ENCODE assay signal across 1 cellular context in the genomic region with DNA sequence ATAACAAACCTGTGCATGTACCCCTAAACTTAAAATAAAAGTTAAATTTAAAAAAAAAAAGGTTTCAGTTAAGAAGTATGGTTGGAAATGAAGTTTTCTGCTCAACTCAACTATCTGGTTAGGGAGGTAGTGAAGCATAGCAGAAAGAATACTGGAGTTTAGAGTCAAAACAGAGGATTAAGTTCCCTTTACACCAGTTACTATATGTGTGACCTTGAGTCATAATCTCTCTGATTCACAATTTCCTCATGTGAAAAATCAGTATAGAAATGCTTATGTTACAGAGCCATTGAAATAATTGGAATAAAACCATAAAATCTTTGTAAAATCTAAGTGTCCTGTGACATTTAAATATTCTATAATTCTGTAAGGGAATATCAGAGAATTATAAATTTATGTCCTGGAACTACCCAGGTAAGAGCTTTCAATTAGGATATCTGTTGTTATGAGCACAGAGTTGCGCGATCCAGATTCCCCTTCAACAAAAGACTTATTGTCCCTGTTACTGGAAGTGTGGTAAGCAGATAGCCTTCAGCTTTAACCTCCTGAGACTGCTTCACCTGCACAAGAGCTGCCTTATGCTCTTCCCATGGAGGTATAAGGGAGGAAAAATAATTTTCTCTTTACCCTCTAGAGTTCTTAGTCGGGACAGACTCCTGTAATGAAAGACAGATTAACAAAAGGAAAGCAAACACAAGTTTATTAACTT.
TF ChIP-seq lines count a peak whose summit lies in the region.

No MANE protein-coding gene starts in this region.

TF ChIP-seq in GM23338, 12 proteins besides CTCF, POLR2A, EP300 and RAD21:
- TF ChIP-seq, protein P1, sequence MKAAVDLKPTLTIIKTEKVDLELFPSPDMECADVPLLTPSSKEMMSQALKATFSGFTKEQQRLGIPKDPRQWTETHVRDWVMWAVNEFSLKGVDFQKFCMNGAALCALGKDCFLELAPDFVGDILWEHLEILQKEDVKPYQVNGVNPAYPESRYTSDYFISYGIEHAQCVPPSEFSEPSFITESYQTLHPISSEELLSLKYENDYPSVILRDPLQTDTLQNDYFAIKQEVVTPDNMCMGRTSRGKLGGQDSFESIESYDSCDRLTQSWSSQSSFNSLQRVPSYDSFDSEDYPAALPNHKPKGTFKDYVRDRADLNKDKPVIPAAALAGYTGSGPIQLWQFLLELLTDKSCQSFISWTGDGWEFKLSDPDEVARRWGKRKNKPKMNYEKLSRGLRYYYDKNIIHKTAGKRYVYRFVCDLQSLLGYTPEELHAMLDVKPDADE (IDR thresholded peaks at IDR 0.05), result no peak
- TF ChIP-seq POLR2AphosphoS5 (IDR thresholded peaks at IDR 0.05; ENCODE audit: low read depth) (no peak), JUNB (IDR thresholded peaks at IDR 0.05; ENCODE audit: unreplicated experiment) (no peak), NANOG (IDR thresholded peaks at IDR 0.05; ENCODE audit: borderline replicate concordance) (no peak), CREB1 (CRISPR knock-in tag; IDR thresholded peaks at IDR 0.05; ENCODE audit: low read depth) (no peak), STAT1 (IDR thresholded peaks at IDR 0.05; ENCODE audit: unreplicated experiment) (no peak), EZH2 (IDR thresholded peaks at IDR 0.05; ENCODE audit: low read depth, unreplicated experiment) (no peak), EZH2phosphoT487 (IDR thresholded peaks at IDR 0.05; ENCODE audit: unreplicated experiment) (no peak), ZNF331 (CRISPR knock-in tag; IDR thresholded peaks at IDR 0.05; ENCODE audit: low read depth) (no peak), ZNF114 (CRISPR knock-in tag; IDR thresholded peaks at IDR 0.05) (no peak)
- TF ChIP-seq, protein P2, sequence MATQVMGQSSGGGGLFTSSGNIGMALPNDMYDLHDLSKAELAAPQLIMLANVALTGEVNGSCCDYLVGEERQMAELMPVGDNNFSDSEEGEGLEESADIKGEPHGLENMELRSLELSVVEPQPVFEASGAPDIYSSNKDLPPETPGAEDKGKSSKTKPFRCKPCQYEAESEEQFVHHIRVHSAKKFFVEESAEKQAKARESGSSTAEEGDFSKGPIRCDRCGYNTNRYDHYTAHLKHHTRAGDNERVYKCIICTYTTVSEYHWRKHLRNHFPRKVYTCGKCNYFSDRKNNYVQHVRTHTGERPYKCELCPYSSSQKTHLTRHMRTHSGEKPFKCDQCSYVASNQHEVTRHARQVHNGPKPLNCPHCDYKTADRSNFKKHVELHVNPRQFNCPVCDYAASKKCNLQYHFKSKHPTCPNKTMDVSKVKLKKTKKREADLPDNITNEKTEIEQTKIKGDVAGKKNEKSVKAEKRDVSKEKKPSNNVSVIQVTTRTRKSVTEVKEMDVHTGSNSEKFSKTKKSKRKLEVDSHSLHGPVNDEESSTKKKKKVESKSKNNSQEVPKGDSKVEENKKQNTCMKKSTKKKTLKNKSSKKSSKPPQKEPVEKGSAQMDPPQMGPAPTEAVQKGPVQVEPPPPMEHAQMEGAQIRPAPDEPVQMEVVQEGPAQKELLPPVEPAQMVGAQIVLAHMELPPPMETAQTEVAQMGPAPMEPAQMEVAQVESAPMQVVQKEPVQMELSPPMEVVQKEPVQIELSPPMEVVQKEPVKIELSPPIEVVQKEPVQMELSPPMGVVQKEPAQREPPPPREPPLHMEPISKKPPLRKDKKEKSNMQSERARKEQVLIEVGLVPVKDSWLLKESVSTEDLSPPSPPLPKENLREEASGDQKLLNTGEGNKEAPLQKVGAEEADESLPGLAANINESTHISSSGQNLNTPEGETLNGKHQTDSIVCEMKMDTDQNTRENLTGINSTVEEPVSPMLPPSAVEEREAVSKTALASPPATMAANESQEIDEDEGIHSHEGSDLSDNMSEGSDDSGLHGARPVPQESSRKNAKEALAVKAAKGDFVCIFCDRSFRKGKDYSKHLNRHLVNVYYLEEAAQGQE (IDR thresholded peaks at IDR 0.05; ENCODE audit: unreplicated experiment), result no peak
- TF ChIP-seq, protein P3, sequence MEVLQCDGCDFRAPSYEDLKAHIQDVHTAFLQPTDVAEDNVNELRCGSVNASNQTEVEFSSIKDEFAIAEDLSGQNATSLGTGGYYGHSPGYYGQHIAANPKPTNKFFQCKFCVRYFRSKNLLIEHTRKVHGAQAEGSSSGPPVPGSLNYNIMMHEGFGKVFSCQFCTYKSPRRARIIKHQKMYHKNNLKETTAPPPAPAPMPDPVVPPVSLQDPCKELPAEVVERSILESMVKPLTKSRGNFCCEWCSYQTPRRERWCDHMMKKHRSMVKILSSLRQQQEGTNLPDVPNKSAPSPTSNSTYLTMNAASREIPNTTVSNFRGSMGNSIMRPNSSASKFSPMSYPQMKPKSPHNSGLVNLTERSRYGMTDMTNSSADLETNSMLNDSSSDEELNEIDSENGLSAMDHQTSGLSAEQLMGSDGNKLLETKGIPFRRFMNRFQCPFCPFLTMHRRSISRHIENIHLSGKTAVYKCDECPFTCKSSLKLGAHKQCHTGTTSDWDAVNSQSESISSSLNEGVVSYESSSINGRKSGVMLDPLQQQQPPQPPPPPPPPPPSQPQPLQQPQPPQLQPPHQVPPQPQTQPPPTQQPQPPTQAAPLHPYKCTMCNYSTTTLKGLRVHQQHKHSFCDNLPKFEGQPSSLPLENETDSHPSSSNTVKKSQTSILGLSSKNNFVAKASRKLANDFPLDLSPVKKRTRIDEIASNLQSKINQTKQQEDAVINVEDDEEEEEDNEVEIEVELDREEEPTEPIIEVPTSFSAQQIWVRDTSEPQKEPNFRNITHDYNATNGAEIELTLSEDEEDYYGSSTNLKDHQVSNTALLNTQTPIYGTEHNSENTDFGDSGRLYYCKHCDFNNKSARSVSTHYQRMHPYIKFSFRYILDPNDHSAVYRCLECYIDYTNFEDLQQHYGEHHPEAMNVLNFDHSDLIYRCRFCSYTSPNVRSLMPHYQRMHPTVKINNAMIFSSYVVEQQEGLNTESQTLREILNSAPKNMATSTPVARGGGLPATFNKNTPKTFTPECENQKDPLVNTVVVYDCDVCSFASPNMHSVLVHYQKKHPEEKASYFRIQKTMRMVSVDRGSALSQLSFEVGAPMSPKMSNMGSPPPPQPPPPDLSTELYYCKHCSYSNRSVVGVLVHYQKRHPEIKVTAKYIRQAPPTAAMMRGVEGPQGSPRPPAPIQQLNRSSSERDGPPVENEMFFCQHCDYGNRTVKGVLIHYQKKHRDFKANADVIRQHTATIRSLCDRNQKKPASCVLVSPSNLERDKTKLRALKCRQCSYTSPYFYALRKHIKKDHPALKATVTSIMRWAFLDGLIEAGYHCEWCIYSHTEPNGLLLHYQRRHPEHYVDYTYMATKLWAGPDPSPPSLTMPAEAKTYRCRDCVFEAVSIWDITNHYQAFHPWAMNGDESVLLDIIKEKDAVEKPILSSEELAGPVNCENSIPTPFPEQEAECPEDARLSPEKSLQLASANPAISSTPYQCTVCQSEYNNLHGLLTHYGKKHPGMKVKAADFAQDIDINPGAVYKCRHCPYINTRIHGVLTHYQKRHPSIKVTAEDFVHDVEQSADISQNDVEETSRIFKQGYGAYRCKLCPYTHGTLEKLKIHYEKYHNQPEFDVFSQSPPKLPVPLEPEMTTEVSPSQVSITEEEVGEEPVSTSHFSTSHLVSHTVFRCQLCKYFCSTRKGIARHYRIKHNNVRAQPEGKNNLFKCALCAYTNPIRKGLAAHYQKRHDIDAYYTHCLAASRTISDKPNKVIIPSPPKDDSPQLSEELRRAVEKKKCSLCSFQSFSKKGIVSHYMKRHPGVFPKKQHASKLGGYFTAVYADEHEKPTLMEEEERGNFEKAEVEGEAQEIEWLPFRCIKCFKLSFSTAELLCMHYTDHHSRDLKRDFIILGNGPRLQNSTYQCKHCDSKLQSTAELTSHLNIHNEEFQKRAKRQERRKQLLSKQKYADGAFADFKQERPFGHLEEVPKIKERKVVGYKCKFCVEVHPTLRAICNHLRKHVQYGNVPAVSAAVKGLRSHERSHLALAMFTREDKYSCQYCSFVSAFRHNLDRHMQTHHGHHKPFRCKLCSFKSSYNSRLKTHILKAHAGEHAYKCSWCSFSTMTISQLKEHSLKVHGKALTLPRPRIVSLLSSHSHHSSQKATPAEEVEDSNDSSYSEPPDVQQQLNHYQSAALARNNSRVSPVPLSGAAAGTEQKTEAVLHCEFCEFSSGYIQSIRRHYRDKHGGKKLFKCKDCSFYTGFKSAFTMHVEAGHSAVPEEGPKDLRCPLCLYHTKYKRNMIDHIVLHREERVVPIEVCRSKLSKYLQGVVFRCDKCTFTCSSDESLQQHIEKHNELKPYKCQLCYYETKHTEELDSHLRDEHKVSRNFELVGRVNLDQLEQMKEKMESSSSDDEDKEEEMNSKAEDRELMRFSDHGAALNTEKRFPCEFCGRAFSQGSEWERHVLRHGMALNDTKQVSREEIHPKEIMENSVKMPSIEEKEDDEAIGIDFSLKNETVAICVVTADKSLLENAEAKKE (CRISPR knock-in tag; IDR thresholded peaks at IDR 0.05), result no peak
